ENCODE assay signal across 1 cellular context in genomic region chr1:38352869-38353268, GRCh38.
TF ChIP-seq lines count a peak whose summit lies in the region.

No MANE protein-coding gene starts in this region.

TF ChIP-seq in K562, 482 proteins besides CTCF, POLR2A, EP300 and RAD21 (continued from another document):
- TF ChIP-seq, protein P1, sequence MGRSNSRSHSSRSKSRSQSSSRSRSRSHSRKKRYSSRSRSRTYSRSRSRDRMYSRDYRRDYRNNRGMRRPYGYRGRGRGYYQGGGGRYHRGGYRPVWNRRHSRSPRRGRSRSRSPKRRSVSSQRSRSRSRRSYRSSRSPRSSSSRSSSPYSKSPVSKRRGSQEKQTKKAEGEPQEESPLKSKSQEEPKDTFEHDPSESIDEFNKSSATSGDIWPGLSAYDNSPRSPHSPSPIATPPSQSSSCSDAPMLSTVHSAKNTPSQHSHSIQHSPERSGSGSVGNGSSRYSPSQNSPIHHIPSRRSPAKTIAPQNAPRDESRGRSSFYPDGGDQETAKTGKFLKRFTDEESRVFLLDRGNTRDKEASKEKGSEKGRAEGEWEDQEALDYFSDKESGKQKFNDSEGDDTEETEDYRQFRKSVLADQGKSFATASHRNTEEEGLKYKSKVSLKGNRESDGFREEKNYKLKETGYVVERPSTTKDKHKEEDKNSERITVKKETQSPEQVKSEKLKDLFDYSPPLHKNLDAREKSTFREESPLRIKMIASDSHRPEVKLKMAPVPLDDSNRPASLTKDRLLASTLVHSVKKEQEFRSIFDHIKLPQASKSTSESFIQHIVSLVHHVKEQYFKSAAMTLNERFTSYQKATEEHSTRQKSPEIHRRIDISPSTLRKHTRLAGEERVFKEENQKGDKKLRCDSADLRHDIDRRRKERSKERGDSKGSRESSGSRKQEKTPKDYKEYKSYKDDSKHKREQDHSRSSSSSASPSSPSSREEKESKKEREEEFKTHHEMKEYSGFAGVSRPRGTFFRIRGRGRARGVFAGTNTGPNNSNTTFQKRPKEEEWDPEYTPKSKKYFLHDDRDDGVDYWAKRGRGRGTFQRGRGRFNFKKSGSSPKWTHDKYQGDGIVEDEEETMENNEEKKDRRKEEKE (IDR thresholded peaks at IDR 0.05; ENCODE audit: borderline replicate concordance in 1 of 2, control insufficient read depth in 1 of 2, low read depth in 2 of 2, low read length in 1 of 2) = no peak
- TF ChIP-seq TAF15 (IDR thresholded peaks at IDR 0.05; ENCODE audit: low read depth, low read length) = no peak
- TF ChIP-seq MXI1 (IDR thresholded peaks at IDR 0.05; ENCODE audit: low read depth, low read length) = no peak
- no peak for TF ChIP-seq ZZZ3 (IDR thresholded peaks at IDR 0.05)
- TF ChIP-seq MTA2 (IDR thresholded peaks at IDR 0.05; ENCODE audit: low read depth) = no peak
- TF ChIP-seq CREB5 (CRISPR knock-in tag; IDR thresholded peaks at IDR 0.05) = no peak
- no peak for TF ChIP-seq ZNF76 (CRISPR knock-in tag; IDR thresholded peaks at IDR 0.05; ENCODE audit: borderline replicate concordance)
